ENCODE assay signal across 9 cellular contexts in the genomic region with DNA sequence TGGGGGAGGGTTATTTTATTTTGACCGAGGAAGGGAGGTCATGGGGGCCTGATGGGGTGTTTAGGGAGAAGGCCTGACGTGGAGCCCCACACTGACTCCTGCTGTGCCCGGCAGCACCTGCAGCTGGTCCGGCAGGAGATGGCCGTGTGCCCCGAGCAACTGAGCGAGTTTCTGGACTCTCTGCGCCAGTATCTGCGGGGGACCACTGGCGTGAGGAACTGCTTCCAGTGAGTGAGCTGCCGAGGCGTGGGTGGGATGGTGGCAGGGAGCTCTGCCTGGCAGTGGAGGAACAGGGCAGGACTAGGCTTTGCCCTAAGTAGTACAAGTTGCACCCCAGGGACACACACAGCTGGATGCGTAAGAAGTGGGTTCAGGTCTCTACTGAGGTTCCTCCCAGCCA. TPM values are rescaled to one million over a fixed set of nuclear protein-coding genes. Genes with fewer than 3 reads are reported as not detected.
"Had no signal": no experiment of that assay in that cellular context is flagged by ENCODE, and none has a peak within 500 bp of the region (broad histone marks: within the 10 kb centered on the region; RNA-seq: fewer than 3 reads in every experiment).

No MANE protein-coding gene starts in this region.

- DNase-seq: GM23248, GOT3, H9, HCEC 1CT had no signal

- H3K36me3 Mint-ChIP-seq: IgD-negative memory B cell had no signal

- H3K27ac Mint-ChIP-seq: IgD-negative memory B cell had no signal

- H2AFZ ChIP-seq: GM23248 had no signal

- H3K9ac ChIP-seq: GM23248 had no signal

- H3K9me3 Mint-ChIP-seq: H9, IgD-negative memory B cell had no signal

- FAIRE-seq: H54, HepG2 had no signal

- H3K4me3 Mint-ChIP-seq: H9, IgD-negative memory B cell had no signal

- H3K4me3 ChIP-seq: GM23248 had no signal

- ATAC-seq: HepG2 had no signal

- H3K27ac ChIP-seq: GM23248, HL-60 had no signal

RNA-seq across cellular contexts. Expression of gene NECAB2, which starts 30.0 kb away (rescaled TPM):
- total RNA-seq: GM23248, HT1080 had no signal
- polyA plus RNA-seq: IgD-negative memory B cell had no signal

RNA-seq across cellular contexts. Expression of gene SLC38A8, which starts 44.5 kb away (rescaled TPM):
- total RNA-seq: GM23248, HT1080 had no signal
- polyA plus RNA-seq: GM23248, IgD-negative memory B cell had no signal
